ENCODE assay signal across 1 cellular context in genomic region chr5:179141867-179142266, GRCh38.
TF ChIP-seq lines count a peak whose summit lies in the region.

No MANE protein-coding gene starts in this region.

TF ChIP-seq in IMR-90, 13 proteins besides CTCF, POLR2A, EP300 and RAD21 (continued from another document):
- no peak for TF ChIP-seq CEBPB (IDR thresholded peaks at IDR 0.05; ENCODE audit: low read depth, low read length)
- TF ChIP-seq MXI1 (IDR thresholded peaks at IDR 0.05; ENCODE audit: borderline replicate concordance, low read depth, low read length) = no peak
- TF ChIP-seq NFE2L2 (IDR thresholded peaks at IDR 0.05; ENCODE audit: low read depth, low read length) = no peak
- TF ChIP-seq CHD1 (IDR thresholded peaks at IDR 0.05; ENCODE audit: low read depth, low read length) = no peak
- no peak for TF ChIP-seq RCOR1 (IDR thresholded peaks at IDR 0.05; ENCODE audit: insufficient replicate concordance, low read length)
TF ChIP-seq in IMR-90: peak in this region for 0.
